9 cellular contexts compared by ENCODE assay signal in the genomic region with DNA sequence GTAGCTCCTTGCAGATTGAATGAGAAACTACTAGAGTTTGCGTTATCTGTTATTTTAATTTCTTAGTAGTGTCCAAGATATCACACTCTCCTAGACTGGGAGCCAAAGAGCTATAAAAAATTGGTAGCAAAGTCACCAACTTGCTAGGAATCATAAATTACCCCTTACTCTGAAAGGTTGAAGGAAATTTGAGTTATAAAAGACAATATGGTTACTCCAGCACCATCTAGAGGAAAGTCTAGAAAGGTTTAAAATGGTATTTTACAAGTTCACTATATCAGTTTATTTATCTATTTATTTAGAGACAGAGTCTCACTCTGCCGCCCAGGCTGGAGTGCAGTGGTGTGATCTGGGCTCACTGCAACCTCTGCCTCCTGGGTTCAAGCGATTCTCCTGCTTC.
A peak's percentile ranks its signal among the peaks of the same experiment; 100 is the strongest.
DNase-seq lines count a peak whose midpoint lies in the region; TF ChIP-seq lines count a peak whose summit lies in the region.
"Had no signal": no experiment of that assay in that cellular context is flagged by ENCODE, and none has a peak within 500 bp of the region (broad histone marks: within the 10 kb centered on the region; RNA-seq: fewer than 3 reads in every experiment).

No MANE protein-coding gene starts in this region.

- H3K27me3 ChIP-seq in GM06990 (replicated peaks; ENCODE audit: control insufficient read depth, insufficient read depth, low read length) (no peaks in the 10 kb centered on the region), parathyroid adenoma (ENCODE audit: control insufficient read depth, insufficient read depth, low read length) (no peaks in the 10 kb centered on the region)

- DNase-seq in GM06990 (ENCODE audit: extremely low read depth, insufficient read length) (no peak), NB4 (ENCODE audit: low read depth) (peak; percentile 44), cerebellar cortex (ENCODE audit: low spot score) (peak; percentile 20), cerebellar nuclear complex (lab: John Stamatoyannopoulos, UW) (no peak), GM03348 (ENCODE audit: low spot score) (no peak), GM19238 (ENCODE audit: insufficient read length, low spot score) (no peak), NK-92 (lab: John Stamatoyannopoulos, UW; ENCODE audit: unreplicated experiment) (no peak)
- DNase-seq: activated T-cell treated with anti-CD3 and anti-CD28 coated beads for 4 hours had no signal

- TF ChIP-seq CTCF in GM06990 (IDR thresholded peaks at IDR 0.05; ENCODE audit: insufficient read depth, low read length, poor library complexity, severe bottlenecking) (peak; percentile 17), NB4 (IDR thresholded peaks at IDR 0.05; ENCODE audit: low read depth, low read length) (no peak), parathyroid adenoma (IDR thresholded peaks at IDR 0.05) (peak; percentile 9)

- H2AFZ ChIP-seq in parathyroid adenoma = no peak overlapping the region

- H3K9me3 ChIP-seq in parathyroid adenoma (ENCODE audit: control insufficient read depth, low read length) = no peaks in the 10 kb centered on the region

- H3K79me2 ChIP-seq in parathyroid adenoma = peaks cover 2% of the 10 kb centered on the region

- H3K36me3 ChIP-seq in GM06990 (ENCODE audit: control insufficient read depth, insufficient read depth, low read length) (no peaks in the 10 kb centered on the region; the same call in 1 of the 2 replicates), parathyroid adenoma (ENCODE audit: control insufficient read depth, insufficient read depth, low read length) (no peaks in the 10 kb centered on the region)

- no peak for TF ChIP-seq POLR2A in NB4 (IDR thresholded peaks at IDR 0.05; ENCODE audit: extremely low read depth, insufficient read length)

- no peak overlapping the region for H3K27ac ChIP-seq in parathyroid adenoma

- H3K4me1 ChIP-seq in parathyroid adenoma = peaks cover 5% of the 10 kb centered on the region

- H3K4me3 ChIP-seq in GM06990 (replicated peaks; ENCODE audit: low read depth, low read length) (no peak overlapping the region), NB4 (ENCODE audit: low read depth, low read length) (no peak overlapping the region), parathyroid adenoma (ENCODE audit: low read depth, low read length) (no peak overlapping the region)

- H3K4me2 ChIP-seq in parathyroid adenoma (ENCODE audit: low read length) = no peak overlapping the region

- no peak overlapping the region for H3K9ac ChIP-seq in parathyroid adenoma

Comparison
In these comparisons a context has a peak if more than half of its experiments do, and no peak if none do; other contexts are left out.
1. DNase-seq: peak in NB4 (single experiment) and cerebellar cortex (single experiment); none in GM06990 (single experiment), cerebellar nuclear complex (0 of 2), GM03348 (single experiment), GM19238 (single experiment) and NK-92 (single experiment).